Comparison of ENCODE assay signal across 16 cellular contexts in genomic region chr19:56162258-56162657, GRCh38. TPM values are rescaled to one million over a fixed set of nuclear protein-coding genes. Genes with fewer than 3 reads are reported as not detected.
A peak's percentile ranks its signal among the peaks of the same experiment; 100 is the strongest.
DNase-seq lines count a peak whose midpoint lies in the region; ATAC-seq, FAIRE-seq and TF ChIP-seq lines count a peak whose summit lies in the region.
"Had no signal": no experiment of that assay in that cellular context is flagged by ENCODE, and none has a peak within 500 bp of the region (broad histone marks: within the 10 kb centered on the region; RNA-seq: fewer than 3 reads in every experiment).

No MANE protein-coding gene starts in this region.

- H3K4me3 ChIP-seq in choroid plexus epithelial cell (ENCODE audit: low read depth, low read length) (no peak overlapping the region), mucosa of descending colon (no peak overlapping the region)
- H3K4me3 ChIP-seq: adrenal gland, left ventricle myocardium inferior had no signal

- H3K36me3 Mint-ChIP-seq in activated CD4-positive, alpha-beta T cell treated with anti-CD3 and anti-CD28 coated beads, Interleukin-2, amount 10 ng/mL, durations not matched to agents 24 days and 14 days (ENCODE audit: low read depth): peaks cover 13% of the 10 kb centered on the region

- ATAC-seq in mucosa of descending colon (no peak), GM21367 (IDR thresholded peaks at IDR 0.05; ENCODE audit: unreplicated experiment) (no peak)
- ATAC-seq: effector memory CD8-positive, alpha-beta T cell had no signal

- H3K4me1 ChIP-seq in mucosa of descending colon (ENCODE audit: low read depth): no peaks in the 10 kb centered on the region
- H3K4me1 ChIP-seq: adrenal gland had no signal

- DNase-seq in activated CD4-positive, alpha-beta T cell treated with anti-CD3 and anti-CD28 coated beads for 48 hours: peak; percentile 62
- DNase-seq in activated CD4-positive, alpha-beta T cell treated with anti-CD3 and anti-CD28 coated beads, Interleukin-2, amount 10 ng/mL, durations not matched to agents 24 days and 14 days: no peak
- DNase-seq in RCC 7860 (ENCODE audit: low spot score) (peak; percentile 34), choroid plexus epithelial cell (ENCODE audit: low read depth) (peak; percentile 43), mucosa of descending colon (no peak), GM20000 (ENCODE audit: low spot score) (no peak)
- DNase-seq in stimulated activated CD8-positive, alpha-beta memory T cell treated with anti-CD3 and anti-CD28 coated beads, Interleukin-4, amount 100 ng/mL, for 48 hours: peak; percentile 50
- DNase-seq: adrenal gland; effector memory CD8-positive, alpha-beta T cell; H7; left ventricle myocardium inferior; small intestine; SW 1271 had no signal

- no peak overlapping the region for H3K27ac Mint-ChIP-seq in activated CD4-positive, alpha-beta T cell treated with anti-CD3 and anti-CD28 coated beads, Interleukin-2, amount 10 ng/mL, durations not matched to agents 24 days and 14 days
- H3K27ac Mint-ChIP-seq: effector memory CD8-positive, alpha-beta T cell had no signal

- TF ChIP-seq CTCF in choroid plexus epithelial cell (conservative IDR thresholded peaks at IDR 0.05; ENCODE audit: low read depth, low read length) (no peak), mucosa of descending colon (IDR thresholded peaks at IDR 0.05) (no peak), GM20000 (IDR thresholded peaks at IDR 0.05; ENCODE audit: extremely low read depth, missing control alignments) (no peak)

- intact Hi-C loops in activated CD4-positive, alpha-beta T cell treated with anti-CD3 and anti-CD28 coated beads, Interleukin-2, amount 10 ng/mL, durations not matched to agents 24 days and 14 days (cut with micrococcal nuclease): loop anchor here (10.0 kb wide), 1 partner anchor 47 kb away; no protein-coding TSS in a partner anchor
- intact Hi-C loops in mucosa of descending colon (cut with DNase I, micrococcal nuclease): loop anchor here in 1 of 2 donors (5.0 kb wide), 1 partner anchor 75 kb away; no protein-coding TSS in a partner anchor

- no peak for FAIRE-seq in RCC 7860 (lab: Jason Lieb, UNC)
- FAIRE-seq: small intestine, urothelium cell line had no signal

- no peaks in the 10 kb centered on the region for H3K36me3 ChIP-seq in mucosa of descending colon (ENCODE audit: low read depth)

- peaks cover 13% of the 10 kb centered on the region for H3K4me1 Mint-ChIP-seq in activated CD4-positive, alpha-beta T cell treated with anti-CD3 and anti-CD28 coated beads, Interleukin-2, amount 10 ng/mL, durations not matched to agents 24 days and 14 days

- no peak overlapping the region for H3K4me3 Mint-ChIP-seq in activated CD4-positive, alpha-beta T cell treated with anti-CD3 and anti-CD28 coated beads, Interleukin-2, amount 10 ng/mL, durations not matched to agents 24 days and 14 days
- H3K4me3 Mint-ChIP-seq: effector memory CD8-positive, alpha-beta T cell had no signal

- no peaks in the 10 kb centered on the region for H3K9me3 Mint-ChIP-seq in activated CD4-positive, alpha-beta T cell treated with anti-CD3 and anti-CD28 coated beads, Interleukin-2, amount 10 ng/mL, durations not matched to agents 24 days and 14 days
- H3K9me3 Mint-ChIP-seq: effector memory CD8-positive, alpha-beta T cell had no signal

- H3K9me3 ChIP-seq in mucosa of descending colon: no peaks in the 10 kb centered on the region
- H3K9me3 ChIP-seq: adrenal gland, left ventricle myocardium inferior had no signal

- H3K27me3 Mint-ChIP-seq in activated CD4-positive, alpha-beta T cell treated with anti-CD3 and anti-CD28 coated beads, Interleukin-2, amount 10 ng/mL, durations not matched to agents 24 days and 14 days: no peaks in the 10 kb centered on the region

RNA-seq across cellular contexts. Expression of gene GALP, which starts 13.6 kb away (rescaled TPM):
- total RNA-seq in activated CD4-positive, alpha-beta T cell treated with anti-CD3 and anti-CD28 coated beads, Interleukin-2, amount 10 ng/mL, durations not matched to agents 24 days and 14 days: not detected in 2 replicates
- total RNA-seq in mucosa of descending colon: not detected
- total RNA-seq: adrenal gland, H7, HT-29, left ventricle myocardium inferior had no signal

RNA-seq across cellular contexts. Expression of gene ZNF444, which starts 21.2 kb away (rescaled TPM):
- 35.5 and 35.7 TPM in 2 replicates for total RNA-seq in activated CD4-positive, alpha-beta T cell treated with anti-CD3 and anti-CD28 coated beads, Interleukin-2, amount 10 ng/mL, durations not matched to agents 24 days and 14 days
- total RNA-seq in mucosa of descending colon: 10 to 100 TPM; 28.2 to 48.3 (median 29.6) TPM

RNA-seq across cellular contexts. Expression of gene ZSCAN5B, which starts 35.3 kb away (rescaled TPM):
- not detected in 2 replicates for total RNA-seq in activated CD4-positive, alpha-beta T cell treated with anti-CD3 and anti-CD28 coated beads, Interleukin-2, amount 10 ng/mL, durations not matched to agents 24 days and 14 days
- total RNA-seq in mucosa of descending colon: not detected
- total RNA-seq: H7, HT-29, left ventricle myocardium inferior had no signal

RNA-seq across cellular contexts. Expression of gene ZSCAN5C, which starts 39.8 kb away (rescaled TPM):
- not detected in 2 replicates for total RNA-seq in activated CD4-positive, alpha-beta T cell treated with anti-CD3 and anti-CD28 coated beads, Interleukin-2, amount 10 ng/mL, durations not matched to agents 24 days and 14 days
- not detected for total RNA-seq in mucosa of descending colon
- total RNA-seq: adrenal gland, H7, HT-29, left ventricle myocardium inferior had no signal

RNA-seq across cellular contexts. Expression of gene ZNF787, which starts 41.2 kb away (rescaled TPM):
- total RNA-seq in activated CD4-positive, alpha-beta T cell treated with anti-CD3 and anti-CD28 coated beads, Interleukin-2, amount 10 ng/mL, durations not matched to agents 24 days and 14 days: 36.4 and 37.0 TPM in 2 replicates
- total RNA-seq in mucosa of descending colon: 10 to 100 TPM; 49.1 to 61.2 (median 56.1) TPM

Comparison
In these comparisons a context has a peak if more than half of its experiments do, and no peak if none do; other contexts are left out.
1. DNase-seq: peak in activated CD4-positive, alpha-beta T cell treated with anti-CD3 and anti-CD28 coated beads for 48 hours (single experiment), RCC 7860 (single experiment), choroid plexus epithelial cell (single experiment) and stimulated activated CD8-positive, alpha-beta memory T cell treated with anti-CD3 and anti-CD28 coated beads, Interleukin-4, amount 100 ng/mL, for 48 hours (single experiment); none in activated CD4-positive, alpha-beta T cell treated with anti-CD3 and anti-CD28 coated beads, Interleukin-2, amount 10 ng/mL, durations not matched to agents 24 days and 14 days (single experiment), mucosa of descending colon (0 of 3) and GM20000 (single experiment).